ENCODE assay signal across 8 cellular contexts in genomic region chr1:236143104-236143948, GRCh38. TPM values are rescaled to one million over a fixed set of nuclear protein-coding genes. Genes with fewer than 3 reads are reported as not detected.
DNase-seq lines count a peak whose midpoint lies in the region; ATAC-seq and TF ChIP-seq lines count a peak whose summit lies in the region.

No MANE protein-coding gene starts in this region.

- H3K4me1 ChIP-seq in neuron (ENCODE audit: insufficient read depth, low read length) = peaks cover 26% of the 10 kb centered on the region

- H3K4me3 ChIP-seq in fibroblast of the aortic adventitia (ENCODE audit: low read depth, low read length) (peak overlapping the region; percentile 90), neuron (ENCODE audit: low read length) (peak overlapping the region; percentile 74)

- H3K27me3 ChIP-seq in neuron (ENCODE audit: insufficient read depth, low read length) = peaks cover 29% of the 10 kb centered on the region

- H3K9me3 ChIP-seq in neuron (ENCODE audit: low read length) = no peaks in the 10 kb centered on the region

- no peak for TF ChIP-seq CTCF in fibroblast of the aortic adventitia (IDR thresholded peaks at IDR 0.05; ENCODE audit: insufficient read depth, low read length)

- H3K36me3 ChIP-seq in neuron (ENCODE audit: insufficient read depth, low read length) = no peaks in the 10 kb centered on the region

- in situ Hi-C loops in KBM-7 (cut with MboI; ENCODE audit: low pct_unique_long_range_greater_than_20kb, low sequenced_read_pairs) = no loop called here

- peak overlapping the region; percentile 92 for H2AFZ ChIP-seq in neuron (ENCODE audit: low read depth, low read length)

- DNase-seq in D341Med (ENCODE audit: low spot score) = peak; percentile 56
- peak; percentile 35 for DNase-seq in KBM-7
- DNase-seq in activated T-cell treated with anti-CD3 and anti-CD28 coated beads for 48 hours (ENCODE audit: low read depth) = peak; percentile 36
- DNase-seq in fibroblast of the aortic adventitia (ENCODE audit: low read depth) = peak; percentile 69
- no peak for DNase-seq in LoVo (ENCODE audit: low spot score)

- ATAC-seq in GM21447 (IDR thresholded peaks at IDR 0.05; ENCODE audit: unreplicated experiment) (peak; percentile 33), HG03097 (IDR thresholded peaks at IDR 0.05; ENCODE audit: low FRiP score, unreplicated experiment) (no peak)

RNA-seq across cellular contexts. Expression of gene GPR137B, which starts 1.0 kb away (rescaled TPM):
- 6.8 and 14.9 TPM in 2 replicates for total RNA-seq in fibroblast of the aortic adventitia (ENCODE audit: low replicate concordance)
